ENCODE assay signal across 18 cellular contexts in genomic region chr14:104856869-104857860, GRCh38. TPM values are rescaled to one million over a fixed set of nuclear protein-coding genes. Genes with fewer than 3 reads are reported as not detected.
DNase-seq lines count a peak whose midpoint lies in the region; TF ChIP-seq lines count a peak whose summit lies in the region.
"Had no signal": no experiment of that assay in that cellular context is flagged by ENCODE, and none has a peak within 500 bp of the region (broad histone marks: within the 10 kb centered on the region; RNA-seq: fewer than 3 reads in every experiment).

No MANE protein-coding gene starts in this region.

- H3K4ac ChIP-seq in trophoblast cell (ENCODE audit: low read depth, low read length): no peak overlapping the region

- no peak overlapping the region for H2BK12ac ChIP-seq in trophoblast cell (ENCODE audit: low read length)

- H3K27ac ChIP-seq in SK-N-MC (peak overlapping the region; percentile 65; the same call in 1 of the 2 replicates), trophoblast cell (ENCODE audit: low read depth, low read length) (no peak overlapping the region)
- H3K27ac ChIP-seq: coronary artery, SJCRH30 had no signal

- CTCF ChIA-PET in Caco-2 (lab: Charles Lee): interaction anchor here (1.2 kb wide), 1 partner anchor 29 kb away, joined by 4 read pairs; no protein-coding TSS in a partner anchor

- H2AK5ac ChIP-seq in trophoblast cell (ENCODE audit: low read length): no peak overlapping the region

- H2BK5ac ChIP-seq in trophoblast cell (ENCODE audit: low read depth, low read length, poor library complexity): no peak overlapping the region

- H3K4me1 ChIP-seq in Caco-2 (no peaks in the 10 kb centered on the region), trophoblast cell (ENCODE audit: control insufficient read depth in 1 of 2, insufficient read depth in 2 of 2, low read length in 2 of 2) (no peaks in the 10 kb centered on the region)
- H3K4me1 ChIP-seq: SJCRH30 had no signal

- H3K79me1 ChIP-seq in trophoblast cell (ENCODE audit: low read length): no peaks in the 10 kb centered on the region

- no peaks in the 10 kb centered on the region for H3K36me3 Mint-ChIP-seq in Caco-2 (ENCODE audit: insufficient read depth, unreplicated experiment)
- H3K36me3 Mint-ChIP-seq: memory B cell; natural killer cell treated with Interleukin-12 subunit alpha and Interleukin-12 subunit beta and Interleukin-15 and Interleukin-18, amount 100 ng/mL, for 72 hours had no signal

- H3K4me2 ChIP-seq in trophoblast cell (ENCODE audit: low read length): no peak overlapping the region

- no peak overlapping the region for H3K14ac ChIP-seq in trophoblast cell (ENCODE audit: low read length)

- H2BK120ac ChIP-seq in trophoblast cell (ENCODE audit: insufficient read depth, low read length, poor library complexity): no peak overlapping the region

- no peak overlapping the region for H3K9ac ChIP-seq in SK-N-MC (ENCODE audit: insufficient read length)
- no peak overlapping the region for H3K9ac ChIP-seq in trophoblast cell (ENCODE audit: low read length)

- H3K4me1 Mint-ChIP-seq in Caco-2 (ENCODE audit: low read depth, unreplicated experiment): no peaks in the 10 kb centered on the region
- H3K4me1 Mint-ChIP-seq: memory B cell had no signal

- H3K23ac ChIP-seq in trophoblast cell (ENCODE audit: low read length): no peak overlapping the region

- no peak overlapping the region for H2AFZ ChIP-seq in trophoblast cell (ENCODE audit: insufficient read depth, low read length, poor library complexity)

- H3K36me3 ChIP-seq in SK-N-MC (ENCODE audit: insufficient read depth, low read length): no peaks in the 10 kb centered on the region
- no peaks in the 10 kb centered on the region for H3K36me3 ChIP-seq in Caco-2 (ENCODE audit: control insufficient read depth, insufficient read depth, low read length)
- peaks cover 0 to 2% of the 10 kb centered on the region in 2 experiments for H3K36me3 ChIP-seq in trophoblast cell (ENCODE audit: control insufficient read depth in 1 of 2, insufficient read depth in 2 of 2, low read length in 2 of 2)
- H3K36me3 ChIP-seq: SJCRH30 had no signal

- no peak for TF ChIP-seq CTCF in Caco-2 (IDR thresholded peaks at IDR 0.05; ENCODE audit: insufficient read depth in 1 of 2, low read depth in 1 of 2, low read length in 1 of 2, severe bottlenecking in 1 of 2, unreplicated experiment in 1 of 2)

- no peaks in the 10 kb centered on the region for H3K27me3 ChIP-seq in Caco-2 (replicated peaks; ENCODE audit: control insufficient read depth, insufficient read depth, low read length)
- no peaks in the 10 kb centered on the region for H3K27me3 ChIP-seq in trophoblast cell (ENCODE audit: insufficient read depth, low read length)

- DNase-seq in COLO829 (ENCODE audit: low spot score) (peak; percentile 93), SK-N-MC (ENCODE audit: low read depth, low spot score) (peak; percentile 87), islet precursor cell (peak; percentile 49), posterior cingulate gyrus (peak in 6 of 10 donors; percentile 52 to 91 (median 75)), GM19240 (ENCODE audit: insufficient read length, low spot score) (no peak), Caco-2 (no peak), trophoblast cell (no peak)
- DNase-seq in activated CD4-positive, CD25-positive, alpha-beta regulatory T cell treated with anti-CD3 and anti-CD28 coated beads, Interleukin-2, amount 50 U/mL, for 72 hours: no peak
- DNase-seq: activated CD4-positive, alpha-beta T cell treated with anti-CD3 and anti-CD28 coated beads for 4 hours; activated naive CD4-positive, alpha-beta T cell treated with Interleukin-2 at 50 U/mL for 16 hours; NCI-H1694; NCI-H345; retina; SJCRH30 had no signal

- POLR2A ChIA-PET in Caco-2 (lab: Charles Lee): no interaction called here

- H3K4me3 Mint-ChIP-seq in Caco-2 (ENCODE audit: unreplicated experiment): no peak overlapping the region
- H3K4me3 Mint-ChIP-seq: memory B cell; natural killer cell treated with Interleukin-12 subunit alpha and Interleukin-12 subunit beta and Interleukin-15 and Interleukin-18, amount 100 ng/mL, for 72 hours; stimulated activated naive CD8-positive, alpha-beta T cell treated with anti-CD3 and anti-CD28 coated beads, Interleukin-15, Interleukin-2, amounts not matched to agents 100 ng/mL and 50 ng/mL, for 24 hours had no signal

- no peak overlapping the region for H4K8ac ChIP-seq in trophoblast cell (ENCODE audit: low read depth, low read length)

- H3K4me3 ChIP-seq in SK-N-MC (peak overlapping the region; percentile 39), Caco-2 (ENCODE audit: low read depth, low read length) (no peak overlapping the region), trophoblast cell (ENCODE audit: low read depth, low read length) (no peak overlapping the region)
- H3K4me3 ChIP-seq: coronary artery, SJCRH30 had no signal

- no peak overlapping the region for H3K18ac ChIP-seq in trophoblast cell (ENCODE audit: low read length)

- no peak overlapping the region for H4K12ac ChIP-seq in trophoblast cell (ENCODE audit: low read depth, low read length)

- H3K9me3 Mint-ChIP-seq in Caco-2 (ENCODE audit: unreplicated experiment): no peaks in the 10 kb centered on the region
- H3K9me3 Mint-ChIP-seq: memory B cell; natural killer cell treated with Interleukin-12 subunit alpha and Interleukin-12 subunit beta and Interleukin-15 and Interleukin-18, amount 100 ng/mL, for 72 hours; stimulated activated naive CD8-positive, alpha-beta T cell treated with anti-CD3 and anti-CD28 coated beads, Interleukin-15, Interleukin-2, amounts not matched to agents 100 ng/mL and 50 ng/mL, for 24 hours had no signal

- H3K79me2 ChIP-seq in trophoblast cell (ENCODE audit: control insufficient read depth, insufficient read depth, low read length, poor library complexity): no peaks in the 10 kb centered on the region

- no peak overlapping the region for H4K91ac ChIP-seq in trophoblast cell (ENCODE audit: low read depth, low read length)

- BruUV-seq in Caco-2 (replicated peaks; lab: Mats Ljungman, UMichigan): no TSS peak

- peaks cover 2% of the 10 kb centered on the region for H3K27me3 Mint-ChIP-seq in Caco-2 (ENCODE audit: insufficient read depth, unreplicated experiment)

- H3K27ac Mint-ChIP-seq in Caco-2 (ENCODE audit: unreplicated experiment): no peak overlapping the region
- H3K27ac Mint-ChIP-seq: memory B cell; natural killer cell treated with Interleukin-12 subunit alpha and Interleukin-12 subunit beta and Interleukin-15 and Interleukin-18, amount 100 ng/mL, for 72 hours; stimulated activated naive CD8-positive, alpha-beta T cell treated with anti-CD3 and anti-CD28 coated beads, Interleukin-15, Interleukin-2, amounts not matched to agents 100 ng/mL and 50 ng/mL, for 24 hours had no signal

- no CpG with 5 or more reads among the region's 25 CpGs for WGBS in trophoblast cell (ENCODE audit: extremely low coverage, insufficient coverage, insufficient read length)

- H3K9me3 ChIP-seq in SK-N-MC (ENCODE audit: low read depth, low read length) (no peaks in the 10 kb centered on the region), Caco-2 (no peaks in the 10 kb centered on the region), trophoblast cell (ENCODE audit: insufficient read depth, low read depth, low read length) (peaks cover 15% of the 10 kb centered on the region)
- H3K9me3 ChIP-seq: SJCRH30 had no signal

- intact Hi-C loops in posterior cingulate gyrus (cut with DNase I) (no loop called here), Caco-2 (cut with micrococcal nuclease; ENCODE audit: unreplicated experiment) (no loop called here)

RNA-seq across cellular contexts. Expression of gene CEP170B, which starts 7.9 kb away (rescaled TPM):
- 31.6 and 32.0 TPM in 2 replicates for total RNA-seq in Caco-2 (2022)
- polyA plus RNA-seq in trophoblast cell (2013): 34.1 and 36.0 TPM in 2 replicates

RNA-seq across cellular contexts. Expression of gene ZBTB42, which starts 56.3 kb away (rescaled TPM):
- total RNA-seq in Caco-2 (2022): 9.1 and 9.7 TPM in 2 replicates
- 4.6 and 4.7 TPM in 2 replicates for polyA plus RNA-seq in trophoblast cell (2013)

Comparison
In these comparisons a context has a peak if more than half of its experiments do, and no peak if none do; other contexts are left out.
1. DNase-seq: peak in COLO829 (single experiment), SK-N-MC (single experiment), islet precursor cell (single experiment) and posterior cingulate gyrus (6 of 10); none in GM19240 (single experiment), Caco-2 (0 of 2), activated CD4-positive, CD25-positive, alpha-beta regulatory T cell treated with anti-CD3 and anti-CD28 coated beads, Interleukin-2, amount 50 U/mL, for 72 hours (single experiment) and trophoblast cell (0 of 2).